24 cellular contexts compared by ENCODE assay signal in genomic region chr3:54511766-54512365, GRCh38.
"Had no signal": no experiment of that assay in that cellular context is flagged by ENCODE, and none has a peak within 500 bp of the region (broad histone marks: within the 10 kb centered on the region; RNA-seq: fewer than 3 reads in every experiment).

No MANE protein-coding gene starts in this region.

- H3K36me3 ChIP-seq: brain microvascular endothelial cell had no signal

- H3K27me3 ChIP-seq: brain microvascular endothelial cell had no signal

- H3K27ac Mint-ChIP-seq: activated CD4-positive, alpha-beta T cell treated with anti-CD3 and anti-CD28 coated beads for 36 hours; activated CD4-positive, alpha-beta T cell treated with anti-CD3 and anti-CD28 coated beads, Interleukin-2, amount 10 ng/mL, durations not matched to agents 7 days and 5 days; activated CD8-positive, alpha-beta T cell treated with anti-CD3 and anti-CD28 coated beads for 36 hours; activated naive CD8-positive, alpha-beta T cell; activated T-helper 17 cell treated with anti-CD3 and anti-CD28 coated beads, Interleukin-2, amount 50 U/mL, for 72 hours had no signal

- ATAC-seq: activated CD4-positive, alpha-beta T cell treated with anti-CD3 and anti-CD28 coated beads for 36 hours; activated CD8-positive, alpha-beta T cell treated with anti-CD3 and anti-CD28 coated beads for 36 hours; activated T-cell treated with anti-CD3 and anti-CD28 coated beads, Interleukin-2, amount 50 U/mL, for 4 hours; activated T-helper 17 cell treated with anti-CD3 and anti-CD28 coated beads, Interleukin-2, amount 50 U/mL, for 72 hours had no signal

- H3K9me3 Mint-ChIP-seq: activated CD8-positive, alpha-beta T cell treated with anti-CD3 and anti-CD28 coated beads for 36 hours had no signal

- H3K36me3 Mint-ChIP-seq: activated naive CD8-positive, alpha-beta T cell had no signal

- DNase-seq: activated CD4-positive, alpha-beta T cell treated with anti-CD3 and anti-CD28 coated beads for 36 hours; activated CD4-positive, alpha-beta T cell treated with anti-CD3 and anti-CD28 coated beads, Interleukin-2, amount 10 ng/mL, durations not matched to agents 7 days and 5 days; activated CD4-positive, alpha-beta T cell treated with anti-CD3 and anti-CD28 coated beads, Interleukin-2, amount 50 U/mL, for 48 hours; activated CD4-positive, CD25-positive, alpha-beta regulatory T cell; activated CD4-positive, CD25-positive, alpha-beta regulatory T cell treated with anti-CD3 and anti-CD28 coated beads, Interleukin-2, amount 50 U/mL, for 72 hours; activated CD8-positive, alpha-beta memory T cell treated with anti-CD3 and anti-CD28 coated beads for 24 hours; activated CD8-positive, alpha-beta T cell treated with anti-CD3 and anti-CD28 coated beads for 36 hours; activated effector memory CD4-positive, alpha-beta T cell treated with Interleukin-2 at 50 U/mL for 16 hours; activated gamma-delta T cell treated with Interleukin-2 at 50 U/mL for 16 hours; activated naive CD4-positive, alpha-beta T cell treated with anti-CD3 and anti-CD28 coated beads, Interleukin-2, amount 50 U/mL, for 16 hours; activated naive CD4-positive, alpha-beta T cell treated with Interleukin-2 at 50 U/mL for 16 hours; activated T-cell treated with anti-CD3 and anti-CD28 coated beads, Interleukin-2, amount 50 U/mL, for 4 hours; amniotic stem cell; anterior cingulate cortex; brain microvascular endothelial cell; caudate nucleus; cortex of kidney; dermis blood vessel endothelial cell; effector CD8-positive, alpha-beta T cell; foreskin fibroblast; T-helper 2 cell had no signal

- H3K4me3 Mint-ChIP-seq: activated CD4-positive, alpha-beta T cell treated with anti-CD3 and anti-CD28 coated beads for 36 hours; activated CD4-positive, alpha-beta T cell treated with anti-CD3 and anti-CD28 coated beads, Interleukin-2, amount 10 ng/mL, durations not matched to agents 7 days and 5 days; activated CD8-positive, alpha-beta T cell treated with anti-CD3 and anti-CD28 coated beads for 36 hours; activated naive CD8-positive, alpha-beta T cell; activated T-cell treated with anti-CD3 and anti-CD28 coated beads, Interleukin-2, amount 50 U/mL, for 4 hours; activated T-helper 17 cell treated with anti-CD3 and anti-CD28 coated beads, Interleukin-2, amount 50 U/mL, for 72 hours had no signal

- H3K27ac ChIP-seq: brain microvascular endothelial cell, epithelial cell of prostate had no signal

- H3K27me3 Mint-ChIP-seq: activated CD4-positive, alpha-beta T cell treated with anti-CD3 and anti-CD28 coated beads for 36 hours; activated CD4-positive, alpha-beta T cell treated with anti-CD3 and anti-CD28 coated beads, Interleukin-2, amount 10 ng/mL, durations not matched to agents 7 days and 5 days; activated CD8-positive, alpha-beta T cell treated with anti-CD3 and anti-CD28 coated beads for 36 hours had no signal

- H3K4me1 Mint-ChIP-seq: activated CD4-positive, alpha-beta T cell treated with anti-CD3 and anti-CD28 coated beads for 36 hours; activated CD4-positive, alpha-beta T cell treated with anti-CD3 and anti-CD28 coated beads, Interleukin-2, amount 10 ng/mL, durations not matched to agents 7 days and 5 days; activated T-helper 17 cell treated with anti-CD3 and anti-CD28 coated beads, Interleukin-2, amount 50 U/mL, for 72 hours had no signal
